Comparison of ENCODE assay signal across 9 cellular contexts in the genomic region with DNA sequence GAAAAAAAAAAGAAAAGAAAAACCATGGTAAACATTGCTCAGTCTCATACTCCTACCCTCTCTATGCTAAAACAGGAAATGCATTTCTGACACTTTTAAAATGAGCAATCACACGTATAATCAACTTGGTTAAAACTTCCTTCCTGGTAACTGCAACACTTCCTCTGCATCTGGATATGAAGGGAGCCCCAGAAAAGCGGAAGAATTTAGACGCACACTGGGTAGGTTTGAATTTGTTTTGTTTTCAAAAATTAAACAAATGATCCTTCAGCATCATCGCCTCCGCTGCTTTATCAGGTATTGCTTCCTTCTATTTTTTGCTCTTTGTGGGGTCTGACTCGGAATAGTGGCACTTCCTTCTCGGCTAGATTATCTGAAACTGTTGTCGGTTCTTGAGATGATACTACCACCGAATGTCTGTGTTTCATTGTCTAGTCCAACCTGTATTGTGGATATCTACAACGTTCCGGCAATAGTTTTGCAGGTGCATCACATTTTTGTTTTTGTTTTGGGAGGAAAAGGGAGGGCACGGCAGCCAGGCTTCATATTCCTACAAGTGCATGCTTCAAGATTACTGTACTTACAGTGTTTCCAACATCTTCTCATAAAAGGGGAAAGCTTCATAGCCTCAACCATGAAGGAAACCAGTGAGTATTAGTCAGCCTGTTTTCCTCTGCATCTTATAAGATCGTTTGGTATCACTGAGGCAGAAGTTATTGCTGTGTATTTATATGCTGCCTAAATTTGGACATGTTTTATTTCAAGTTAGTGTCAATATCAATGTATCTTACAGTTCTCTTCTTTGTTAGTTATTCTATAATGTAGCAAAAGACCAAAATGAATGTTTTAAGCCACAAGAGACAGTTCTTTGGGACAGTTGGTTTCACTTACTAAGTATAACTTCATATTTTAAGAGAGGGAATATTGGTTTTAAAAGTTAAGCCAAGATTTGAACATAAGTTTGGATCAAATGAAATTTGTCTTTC. TPM values are rescaled to one million over a fixed set of nuclear protein-coding genes. Genes with fewer than 3 reads are reported as not detected.
DNase-seq lines count a peak whose midpoint lies in the region; ATAC-seq, FAIRE-seq and TF ChIP-seq lines count a peak whose summit lies in the region.
"Had no signal": no experiment of that assay in that cellular context is flagged by ENCODE, and none has a peak within 500 bp of the region (broad histone marks: within the 10 kb centered on the region; RNA-seq: fewer than 3 reads in every experiment).

A gene (plus strand): TSS at position 153 of the 986 bp plus-strand sequence. CDS start 2,280 bp downstream, outside the sequence.

- WGBS in mesodermal cell (ENCODE audit: insufficient coverage in 2 of 2), 2 experiments: 84% methylated on average over 5 to 10 of the region's 13 CpGs

- H3K27me3 Mint-ChIP-seq in CD4-positive, alpha-beta T cell: no peaks in the 10 kb centered on the region
- H3K27me3 Mint-ChIP-seq in activated T-helper 1 cell treated with anti-CD3 and anti-CD28 coated beads, Interleukin-12 subunit alpha, Interleukin-12 subunit beta, Interleukin-2, Interleukin-4 antibody, amounts not matched to agents 30 ng/mL and 10 ng/mL and 1 ng/mL, durations not matched to agents 14 hours and 24 hours and 36 hours (ENCODE audit: insufficient read depth): no peaks in the 10 kb centered on the region

- DNase-seq in CD4-positive, alpha-beta T cell: peak in 1 of 10 experiments; percentile 6
- peak; percentile 22 for DNase-seq in activated T-helper 1 cell treated with anti-CD3 and anti-CD28 coated beads, Interleukin-12 subunit alpha, Interleukin-12 subunit beta, Interleukin-2, Interleukin-4 antibody, amounts not matched to agents 30 ng/mL and 10 ng/mL and 1 ng/mL, durations not matched to agents 14 hours and 24 hours and 36 hours (ENCODE audit: low spot score)
- DNase-seq in NCI-H187 (lab: John Stamatoyannopoulos, UW): no peak
- DNase-seq in LoVo (ENCODE audit: low spot score): no peak
- DNase-seq in HTR-8/SVneo (ENCODE audit: insufficient read length, low spot score): no peak

- peak within 1 kb of the TSS; percentile 93 for H3K27ac Mint-ChIP-seq in CD4-positive, alpha-beta T cell
- peak within 1 kb of the TSS; percentile 90 for H3K27ac Mint-ChIP-seq in activated T-helper 1 cell treated with anti-CD3 and anti-CD28 coated beads, Interleukin-12 subunit alpha, Interleukin-12 subunit beta, Interleukin-2, Interleukin-4 antibody, amounts not matched to agents 30 ng/mL and 10 ng/mL and 1 ng/mL, durations not matched to agents 14 hours and 24 hours and 36 hours
- H3K27ac Mint-ChIP-seq: brain had no signal

- no peaks in the 10 kb centered on the region for H3K9me3 ChIP-seq in CD4-positive, alpha-beta T cell (ENCODE audit: control insufficient read depth, low read length)
- H3K9me3 ChIP-seq in mesodermal cell (ENCODE audit: control insufficient read depth, low read length): no peaks in the 10 kb centered on the region

- FAIRE-seq in HTR-8/SVneo (lab: Jason Lieb, UNC): no peak

- intact Hi-C loops in CD4-positive, alpha-beta T cell (cut with DNase I, micrococcal nuclease): loop anchor here (1.0 to 10.0 kb wide), 6 partner anchors 72 to 1009 kb away; a partner anchor contains a TSS
- intact Hi-C loops in activated T-helper 1 cell treated with anti-CD3 and anti-CD28 coated beads, Interleukin-12 subunit alpha, Interleukin-12 subunit beta, Interleukin-2, Interleukin-4 antibody, amounts not matched to agents 30 ng/mL and 10 ng/mL and 1 ng/mL, durations not matched to agents 14 hours and 24 hours and 36 hours (cut with micrococcal nuclease): loop anchor here (1.0 to 10.0 kb wide), 15 partner anchors 22 to 938 kb away; a partner anchor contains a TSS

- H3K36me3 Mint-ChIP-seq in CD4-positive, alpha-beta T cell (ENCODE audit: low read depth): peaks cover 55% of the 10 kb centered on the region
- peaks cover 34% of the 10 kb centered on the region for H3K36me3 Mint-ChIP-seq in activated T-helper 1 cell treated with anti-CD3 and anti-CD28 coated beads, Interleukin-12 subunit alpha, Interleukin-12 subunit beta, Interleukin-2, Interleukin-4 antibody, amounts not matched to agents 30 ng/mL and 10 ng/mL and 1 ng/mL, durations not matched to agents 14 hours and 24 hours and 36 hours (ENCODE audit: low read depth)
- H3K36me3 Mint-ChIP-seq: brain had no signal

- no peaks in the 10 kb centered on the region for H3K27me3 ChIP-seq in CD4-positive, alpha-beta T cell (ENCODE audit: control insufficient read depth, insufficient read depth, low read length)

- ATAC-seq in CD4-positive, alpha-beta T cell (ENCODE audit: poor library complexity): peak; percentile 94
- ATAC-seq in GM19438 (IDR thresholded peaks at IDR 0.05; ENCODE audit: low read depth, unreplicated experiment): peak; percentile 65
- peak; percentile 53 for ATAC-seq in HG03457 (IDR thresholded peaks at IDR 0.05; ENCODE audit: unreplicated experiment)

- H3K9me3 Mint-ChIP-seq in CD4-positive, alpha-beta T cell: no peaks in the 10 kb centered on the region
- H3K9me3 Mint-ChIP-seq in activated T-helper 1 cell treated with anti-CD3 and anti-CD28 coated beads, Interleukin-12 subunit alpha, Interleukin-12 subunit beta, Interleukin-2, Interleukin-4 antibody, amounts not matched to agents 30 ng/mL and 10 ng/mL and 1 ng/mL, durations not matched to agents 14 hours and 24 hours and 36 hours: no peaks in the 10 kb centered on the region
- H3K9me3 Mint-ChIP-seq: brain had no signal

- POLR2A ChIA-PET in CD4-positive, alpha-beta T cell (lab: Charles Lee): interaction anchor here (0.7 to 3.6 kb wide), 10 partner anchors 9 to 878 kb away, joined by 3 to 51 read pairs (median 4); a partner anchor contains a TSS

- CTCF ChIA-PET in CD4-positive, alpha-beta T cell (lab: Charles Lee): no interaction called here

- H3K4me3 ChIP-seq in mesodermal cell (ENCODE audit: extremely low read depth, insufficient read depth, low read length, poor library complexity, severe bottlenecking): peak within 1 kb of the TSS; percentile 14

- peaks cover 11% of the 10 kb centered on the region for H3K4me1 ChIP-seq in mesodermal cell (ENCODE audit: control insufficient read depth, insufficient read depth, low read length, poor library complexity, severe bottlenecking)

- peaks cover 82% of the 10 kb centered on the region for H3K4me1 Mint-ChIP-seq in CD4-positive, alpha-beta T cell (ENCODE audit: low read depth)
- peaks cover 55% of the 10 kb centered on the region for H3K4me1 Mint-ChIP-seq in activated T-helper 1 cell treated with anti-CD3 and anti-CD28 coated beads, Interleukin-12 subunit alpha, Interleukin-12 subunit beta, Interleukin-2, Interleukin-4 antibody, amounts not matched to agents 30 ng/mL and 10 ng/mL and 1 ng/mL, durations not matched to agents 14 hours and 24 hours and 36 hours (ENCODE audit: low read depth)

- peak within 1 kb of the TSS; percentile 92 for H3K4me3 Mint-ChIP-seq in CD4-positive, alpha-beta T cell
- H3K4me3 Mint-ChIP-seq in activated T-helper 1 cell treated with anti-CD3 and anti-CD28 coated beads, Interleukin-12 subunit alpha, Interleukin-12 subunit beta, Interleukin-2, Interleukin-4 antibody, amounts not matched to agents 30 ng/mL and 10 ng/mL and 1 ng/mL, durations not matched to agents 14 hours and 24 hours and 36 hours: peak within 1 kb of the TSS; percentile 96
- H3K4me3 Mint-ChIP-seq: brain had no signal

- no peak for TF ChIP-seq CTCF in CD4-positive, alpha-beta T cell (IDR thresholded peaks at IDR 0.05)

- H3K27ac ChIP-seq in CD4-positive, alpha-beta T cell (ENCODE audit: low read depth, low read length): peak within 1 kb of the TSS; percentile 77
- H3K27ac ChIP-seq in mesodermal cell (ENCODE audit: low read depth, low read length, severe bottlenecking): peak within 1 kb of the TSS; percentile 57

- H3K36me3 ChIP-seq in mesodermal cell (ENCODE audit: control insufficient read depth, insufficient read depth, low read length): no peaks in the 10 kb centered on the region

RNA-seq across cellular contexts. Expression of the gene that starts here (rescaled TPM):
- 10 to 100 TPM; 20.8 to 21.2 TPM for total RNA-seq in CD4-positive, alpha-beta T cell
- 38.7 and 39.3 TPM in 2 replicates for total RNA-seq in activated T-helper 1 cell treated with anti-CD3 and anti-CD28 coated beads, Interleukin-12 subunit alpha, Interleukin-12 subunit beta, Interleukin-2, Interleukin-4 antibody, amounts not matched to agents 30 ng/mL and 10 ng/mL and 1 ng/mL, durations not matched to agents 14 hours and 24 hours and 36 hours
- 2.2 TPM for polyA plus RNA-seq in mesodermal cell (2013, experiment 1 of 2)
- 2.0 TPM for polyA plus RNA-seq in mesodermal cell (2013, experiment 2 of 2)
